In genomic region chr2:127585270-127585807, GRCh38 we compare ENCODE assay signal across 30 cellular contexts. TPM values are rescaled to one million over a fixed set of nuclear protein-coding genes. Genes with fewer than 3 reads are reported as not detected.
"Had no signal": no experiment of that assay in that cellular context is flagged by ENCODE, and none has a peak within 500 bp of the region (broad histone marks: within the 10 kb centered on the region; RNA-seq: fewer than 3 reads in every experiment).

No MANE protein-coding gene starts in this region.

- FAIRE-seq: colon, kidney had no signal

- H3K4me2 ChIP-seq: hepatocyte had no signal

- H3K4me1 ChIP-seq: foreskin keratinocyte, gastroesophageal sphincter, heart left ventricle, prostate gland, right atrium auricular region, sigmoid colon, stomach, thyroid gland, upper lobe of left lung had no signal

- H3K36me3 ChIP-seq: gastroesophageal sphincter, heart left ventricle, prostate gland, right atrium auricular region, sigmoid colon, stomach, thyroid gland, upper lobe of left lung had no signal

- H3K79me2 ChIP-seq: hepatocyte had no signal

- H3K4me3 ChIP-seq: dorsolateral prefrontal cortex, gastroesophageal sphincter, heart left ventricle, hepatocyte, lung, mucosa of descending colon, prostate gland, right atrium auricular region, sigmoid colon, stomach, thyroid gland, upper lobe of left lung had no signal

- H3K27ac ChIP-seq: dorsolateral prefrontal cortex, epithelial cell of prostate, foreskin keratinocyte, gastroesophageal sphincter, heart left ventricle, hepatocyte, neutrophil, prostate gland, right atrium auricular region, sigmoid colon, stomach, thyroid gland, upper lobe of left lung had no signal

- H3K27me3 ChIP-seq: dorsolateral prefrontal cortex, foreskin keratinocyte, gastroesophageal sphincter, heart left ventricle, hepatocyte, neutrophil, right atrium auricular region, sigmoid colon, stomach, thyroid gland, upper lobe of left lung had no signal

- DNase-seq: effector CD4-positive, alpha-beta T cell; foreskin keratinocyte; kidney; mesenchymal stem cell; mucosa of descending colon; naive B cell; sigmoid colon; stimulated activated CD4-positive, alpha-beta T cell treated with anti-CD3 and anti-CD28 coated beads, Interleukin-4, amount 100 ng/mL, for 24 hours; stimulated activated naive CD4-positive, alpha-beta T cell treated with Interleukin-2 at 50 U/mL for 16 hours; thyroid gland had no signal

- ATAC-seq: esophagus mucosa; foreskin keratinocyte; gastroesophageal sphincter; heart left ventricle; left lobe of liver; mucosa of descending colon; natural killer cell treated with Interleukin-12 subunit alpha and Interleukin-12 subunit beta and Interleukin-15 and Interleukin-18, amount 100 ng/mL, for 72 hours; stimulated activated effector memory CD8-positive, alpha-beta T cell treated with anti-CD3 and anti-CD28 coated beads, Interleukin-12 subunit alpha, Interleukin-12 subunit beta, amount 100 ng/mL, for 72 hours had no signal

- H3K4me3 Mint-ChIP-seq: endodermal cell; mesothelial cell of epicardium; naive B cell; natural killer cell treated with Interleukin-12 subunit alpha and Interleukin-12 subunit beta and Interleukin-15 and Interleukin-18, amount 100 ng/mL, for 72 hours; neural crest cell; stimulated activated effector memory CD8-positive, alpha-beta T cell treated with anti-CD3 and anti-CD28 coated beads, Interleukin-12 subunit alpha, Interleukin-12 subunit beta, amount 100 ng/mL, for 72 hours had no signal

- H3K27me3 Mint-ChIP-seq: naive B cell had no signal

- H3K4me1 Mint-ChIP-seq: mesothelial cell of epicardium; stimulated activated effector memory CD8-positive, alpha-beta T cell treated with anti-CD3 and anti-CD28 coated beads, Interleukin-12 subunit alpha, Interleukin-12 subunit beta, amount 100 ng/mL, for 72 hours had no signal

- H3K36me3 Mint-ChIP-seq: mesothelial cell of epicardium; naive B cell; natural killer cell treated with Interleukin-12 subunit alpha and Interleukin-12 subunit beta and Interleukin-15 and Interleukin-18, amount 100 ng/mL, for 72 hours; stimulated activated effector memory CD8-positive, alpha-beta T cell treated with anti-CD3 and anti-CD28 coated beads, Interleukin-12 subunit alpha, Interleukin-12 subunit beta, amount 100 ng/mL, for 72 hours had no signal

- H3K9me3 ChIP-seq: gastroesophageal sphincter, heart left ventricle, mucosa of descending colon, neutrophil, prostate gland, right atrium auricular region, sigmoid colon, stomach, thyroid gland, upper lobe of left lung had no signal

- H2AFZ ChIP-seq: hepatocyte had no signal

- H3K27ac Mint-ChIP-seq: endodermal cell; mesothelial cell of epicardium; natural killer cell treated with Interleukin-12 subunit alpha and Interleukin-12 subunit beta and Interleukin-15 and Interleukin-18, amount 100 ng/mL, for 72 hours; stimulated activated effector memory CD8-positive, alpha-beta T cell treated with anti-CD3 and anti-CD28 coated beads, Interleukin-12 subunit alpha, Interleukin-12 subunit beta, amount 100 ng/mL, for 72 hours had no signal

- H3K9me3 Mint-ChIP-seq: endodermal cell; mesothelial cell of epicardium; naive B cell; natural killer cell treated with Interleukin-12 subunit alpha and Interleukin-12 subunit beta and Interleukin-15 and Interleukin-18, amount 100 ng/mL, for 72 hours; neural crest cell; stimulated activated effector memory CD8-positive, alpha-beta T cell treated with anti-CD3 and anti-CD28 coated beads, Interleukin-12 subunit alpha, Interleukin-12 subunit beta, amount 100 ng/mL, for 72 hours had no signal

RNA-seq across cellular contexts. Expression of gene MYO7B, which starts 49.9 kb away (rescaled TPM):
- total RNA-seq: foreskin keratinocyte; natural killer cell treated with Interleukin-12 subunit alpha and Interleukin-12 subunit beta and Interleukin-15 and Interleukin-18, amount 100 ng/mL, for 72 hours had no signal
- polyA plus RNA-seq: fibroblast of lung had no signal
